Comparison of ENCODE assay signal across 18 cellular contexts in the genomic region with DNA sequence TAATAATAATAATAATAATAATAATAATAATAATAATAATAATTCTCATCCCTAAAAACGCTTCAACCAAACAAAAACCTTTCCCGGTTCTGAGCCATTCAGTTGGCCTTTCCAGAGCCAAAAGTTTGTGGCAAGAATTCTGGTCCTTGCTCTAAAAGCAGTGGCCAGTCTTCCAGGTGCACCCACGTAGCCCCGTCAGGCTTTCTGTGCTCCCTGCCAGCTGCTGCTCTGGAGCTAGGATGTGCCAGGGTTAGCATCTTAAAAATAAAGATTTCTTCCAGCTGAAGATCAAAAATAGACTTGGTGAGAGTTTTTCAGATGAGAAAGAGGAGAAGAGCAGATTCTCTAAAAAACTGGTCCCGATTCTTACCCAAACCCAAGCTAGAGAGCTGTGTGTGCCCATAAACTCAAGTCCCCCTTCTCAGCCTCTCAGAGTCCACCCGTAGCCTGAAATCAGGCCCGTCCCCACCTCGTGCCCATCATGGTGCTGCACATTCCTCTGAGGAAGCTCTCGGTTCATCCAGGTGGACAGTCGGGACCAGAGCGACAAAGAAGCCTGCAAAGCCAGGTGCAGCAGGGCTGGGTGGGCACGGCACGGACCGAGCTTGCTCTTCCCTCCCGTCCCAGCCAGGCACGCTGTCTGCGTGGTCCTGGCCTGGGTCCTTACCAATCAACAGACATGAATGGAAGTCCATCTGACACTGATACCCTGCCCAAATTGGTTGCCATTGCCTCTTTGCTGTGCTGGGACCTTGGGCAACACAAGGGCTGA.
DNase-seq lines count a peak whose midpoint lies in the region; ATAC-seq and TF ChIP-seq lines count a peak whose summit lies in the region.
"Had no signal": no experiment of that assay in that cellular context is flagged by ENCODE, and none has a peak within 500 bp of the region (broad histone marks: within the 10 kb centered on the region; RNA-seq: fewer than 3 reads in every experiment).

No MANE protein-coding gene starts in this region.

- H3K27ac ChIP-seq in right atrium auricular region = no peak overlapping the region
- H3K27ac ChIP-seq in thoracic aorta = peak overlapping the region; percentile 69
- H3K27ac ChIP-seq in substantia nigra (ENCODE audit: low read depth, low read length, poor library complexity, severe bottlenecking) = no peak overlapping the region
- H3K27ac ChIP-seq: KMS-11, SJCRH30 had no signal

- peaks cover 0 to 31% of the 10 kb centered on the region in 2 donors for H3K4me1 ChIP-seq in right atrium auricular region
- H3K4me1 ChIP-seq in thoracic aorta (ENCODE audit: control insufficient read depth in 1 of 2, low read depth in 2 of 2) = peaks cover 18 to 42% of the 10 kb centered on the region in 2 donors

- H3K27ac Mint-ChIP-seq in WTC11 = no peak overlapping the region

- peak; percentile 56 for DNase-seq in right atrium auricular region (ENCODE audit: low spot score)
- DNase-seq in Right ventricle myocardium superior = no peak
- no peak for DNase-seq in WTC11 (ENCODE audit: low spot score)
- peak; percentile 4 for DNase-seq in middle frontal gyrus (ENCODE audit: extremely low spot score, low spot score)
- no peak for DNase-seq in thoracic aorta (ENCODE audit: low spot score)
- no peak for DNase-seq in dedifferentiated amniotic fluid mesenchymal stem cell (ENCODE audit: extremely low spot score)
- no peak for DNase-seq in substantia nigra (lab: John Stamatoyannopoulos, UW)
- DNase-seq: AML-193, DMS53, EL, H7, NCI-H1092 treated with DMSO at 0.1 percent for 48 hours, NCI-H1436 treated with DMSO at 0.1 percent for 48 hours, NCI-H1930, SJCRH30 had no signal

- ATAC-seq in Right ventricle myocardium superior (ENCODE audit: poor library complexity) (no peak), WTC11 (no peak), thoracic aorta (ENCODE audit: insufficient number of reproducible peaks, low FRiP score, low read depth) (no peak), HG03571 (IDR thresholded peaks at IDR 0.05; ENCODE audit: unreplicated experiment) (no peak)

- no peaks in the 10 kb centered on the region for H3K27me3 ChIP-seq in right atrium auricular region
- no peaks in the 10 kb centered on the region for H3K27me3 ChIP-seq in thoracic aorta (replicated peaks; ENCODE audit: insufficient read depth)
- H3K27me3 ChIP-seq: SJCRH30 had no signal

- no peaks in the 10 kb centered on the region for H3K9me3 Mint-ChIP-seq in WTC11
- H3K9me3 Mint-ChIP-seq: CD14-positive monocyte had no signal

- no peak overlapping the region for H3K4me3 Mint-ChIP-seq in WTC11
- H3K4me3 Mint-ChIP-seq: CD14-positive monocyte had no signal

- H3K36me3 Mint-ChIP-seq in WTC11 = no peaks in the 10 kb centered on the region
- H3K36me3 Mint-ChIP-seq: CD14-positive monocyte had no signal

- TF ChIP-seq CTCF in right atrium auricular region (IDR thresholded peaks at IDR 0.05) (no peak), WTC11 (IDR thresholded peaks at IDR 0.05) (no peak), thoracic aorta (IDR thresholded peaks at IDR 0.05) (no peak)

- H3K27me3 Mint-ChIP-seq in WTC11 (ENCODE audit: low read depth) = no peaks in the 10 kb centered on the region

- peaks cover 12% of the 10 kb centered on the region for H3K4me1 Mint-ChIP-seq in WTC11

- H3K9me3 ChIP-seq in right atrium auricular region (no peaks in the 10 kb centered on the region), thoracic aorta (no peaks in the 10 kb centered on the region)
- H3K9me3 ChIP-seq: SJCRH30 had no signal

- H3K4me3 ChIP-seq in right atrium auricular region = no peak overlapping the region
- no peak overlapping the region for H3K4me3 ChIP-seq in thoracic aorta
- H3K4me3 ChIP-seq: SJCRH30 had no signal

- CTCF ChIA-PET in WTC11 (lab: Charles Lee) = interaction anchor here (1.1 to 1.9 kb wide), 2 partner anchors 16 to 297 kb away, joined by 4 to 13 read pairs; no protein-coding TSS in a partner anchor

- intact Hi-C loops in Right ventricle myocardium superior (cut with DNase I) = no loop called here

- H3K36me3 ChIP-seq in right atrium auricular region = no peaks in the 10 kb centered on the region
- no peaks in the 10 kb centered on the region for H3K36me3 ChIP-seq in thoracic aorta
- H3K36me3 ChIP-seq: SJCRH30 had no signal

- POLR2A ChIA-PET in WTC11 (lab: Charles Lee) = no interaction called here

TF ChIP-seq in WTC11, 78 proteins besides CTCF, POLR2A, EP300 and RAD21:
- TF ChIP-seq HMGA2 (CRISPR knock-in tag; IDR thresholded peaks at IDR 0.05) (peak; percentile 46; the same call in 1 of the 2 replicates), NFYB (CRISPR knock-in tag; conservative IDR thresholded peaks at IDR 0.05; ENCODE audit: low read depth) (no peak)

Comparison
In these comparisons a context has a peak if more than half of its experiments do, and no peak if none do; other contexts are left out.
1. DNase-seq: peak in right atrium auricular region (single experiment) and middle frontal gyrus (single experiment); none in Right ventricle myocardium superior (single experiment), WTC11 (single experiment), thoracic aorta (single experiment), dedifferentiated amniotic fluid mesenchymal stem cell (single experiment) and substantia nigra (0 of 49).
2. H3K27ac ChIP-seq: peak in thoracic aorta (2 of 2); none in right atrium auricular region (0 of 2) and substantia nigra (single experiment).